Comparison of ENCODE assay signal across 2 cellular contexts in genomic region chr19:17358395-17358794, GRCh38.
TF ChIP-seq lines count a peak whose summit lies in the region.

No MANE protein-coding gene starts in this region.

TF ChIP-seq in A549, 52 proteins besides CTCF, POLR2A, EP300 and RAD21:
- TF ChIP-seq HES2 (IDR thresholded peaks at IDR 0.05) (no peak), CHD4 (IDR thresholded peaks at IDR 0.05; ENCODE audit: borderline replicate concordance) (no peak), MAX (IDR thresholded peaks at IDR 0.05) (peak; percentile 24; the same call in 1 of the 2 replicates), CHD2 (IDR thresholded peaks at IDR 0.05; ENCODE audit: low read length, partially characterized antibody) (no peak), NR3C1 (IDR thresholded peaks at IDR 0.05) (no peak), PBX3 (IDR thresholded peaks at IDR 0.05) (no peak), FOSL2 (IDR thresholded peaks at IDR 0.05) (no peak), FOSL2 (CRISPR knock-in tag; IDR thresholded peaks at IDR 0.05) (peak; percentile 43; the same call in 1 of the 2 replicates), USF2 (IDR thresholded peaks at IDR 0.05) (no peak), EHF (CRISPR knock-in tag; IDR thresholded peaks at IDR 0.05) (no peak), SMC3 (IDR thresholded peaks at IDR 0.05) (no peak)

TF ChIP-seq in IMR-90, 13 proteins besides CTCF, POLR2A, EP300 and RAD21:
- TF ChIP-seq CEBPB (IDR thresholded peaks at IDR 0.05; ENCODE audit: low read depth, low read length) (no peak), MAFK (IDR thresholded peaks at IDR 0.05; ENCODE audit: low read depth, low read length) (no peak), CHD1 (IDR thresholded peaks at IDR 0.05; ENCODE audit: low read depth, low read length) (no peak), RCOR1 (IDR thresholded peaks at IDR 0.05; ENCODE audit: insufficient replicate concordance, low read length) (no peak), NFE2L2 (IDR thresholded peaks at IDR 0.05; ENCODE audit: low read depth, low read length) (no peak), BHLHE40 (IDR thresholded peaks at IDR 0.05; ENCODE audit: low read depth, low read length) (no peak), SMC3 (IDR thresholded peaks at IDR 0.05; ENCODE audit: low read depth, low read length) (no peak), USF2 (IDR thresholded peaks at IDR 0.05; ENCODE audit: low read depth, low read length) (no peak), MXI1 (IDR thresholded peaks at IDR 0.05; ENCODE audit: borderline replicate concordance, low read depth, low read length) (no peak), MAZ (IDR thresholded peaks at IDR 0.05; ENCODE audit: borderline replicate concordance, low read depth, low read length) (no peak), ELK1 (IDR thresholded peaks at IDR 0.05; ENCODE audit: borderline replicate concordance, low read depth, low read length) (no peak), FOS (IDR thresholded peaks at IDR 0.05; ENCODE audit: low read depth, low read length) (no peak), RFX5 (IDR thresholded peaks at IDR 0.05; ENCODE audit: low read depth, low read length) (no peak)
